21 cellular contexts compared by ENCODE assay signal in the genomic region with DNA sequence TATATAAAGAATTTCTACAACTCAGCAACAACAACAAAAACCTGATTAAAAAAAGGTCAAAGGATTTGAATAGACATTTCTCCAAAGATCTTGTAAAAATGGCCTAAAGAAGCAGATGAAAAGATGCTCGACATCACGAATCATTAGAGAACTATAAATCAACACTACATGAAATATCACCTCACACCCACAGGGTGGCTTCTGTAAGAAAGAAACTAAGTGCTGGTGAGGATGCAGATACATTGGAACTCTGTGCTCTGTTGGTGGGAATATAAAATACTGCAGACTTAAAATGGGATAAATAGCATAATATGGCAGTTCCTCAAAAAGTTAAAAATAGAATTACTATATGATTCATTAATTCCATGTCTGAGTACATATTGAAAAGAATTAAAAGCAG. TPM values are rescaled to one million over a fixed set of nuclear protein-coding genes. Genes with fewer than 3 reads are reported as not detected.
DNase-seq lines count a peak whose midpoint lies in the region; ATAC-seq and TF ChIP-seq lines count a peak whose summit lies in the region.
"Had no signal": no experiment of that assay in that cellular context is flagged by ENCODE, and none has a peak within 500 bp of the region (broad histone marks: within the 10 kb centered on the region; RNA-seq: fewer than 3 reads in every experiment).

No MANE protein-coding gene starts in this region.

- TF ChIP-seq CTCF in RWPE2 (IDR thresholded peaks at IDR 0.05; ENCODE audit: poor library complexity, severe bottlenecking) = peak; percentile 15
- TF ChIP-seq CTCF in osteoblast (IDR thresholded peaks at IDR 0.05; ENCODE audit: extremely low read depth, low read depth, low read length) = peak; percentile 9

- H3K4me3 ChIP-seq in RWPE2 (ENCODE audit: severe bottlenecking) = no peak overlapping the region
- no peak overlapping the region for H3K4me3 ChIP-seq in osteoblast (ENCODE audit: insufficient read depth, low read length)

- no peaks in the 10 kb centered on the region for H3K27me3 ChIP-seq in RWPE2 (ENCODE audit: insufficient read depth, poor library complexity, severe bottlenecking)
- peaks cover 3% of the 10 kb centered on the region for H3K27me3 ChIP-seq in osteoblast (ENCODE audit: insufficient read depth, low read length)

- no peaks in the 10 kb centered on the region for H3K79me2 ChIP-seq in osteoblast (ENCODE audit: insufficient read depth, low read length)

- no peaks in the 10 kb centered on the region for H4K20me1 ChIP-seq in osteoblast (ENCODE audit: insufficient read depth, low read length)

- ATAC-seq in RWPE2 (ENCODE audit: low read depth) = peak; percentile 53; the same call in 2 of the 3 replicates

- H3K27ac ChIP-seq in RWPE2 (ENCODE audit: poor library complexity, severe bottlenecking) = no peak overlapping the region
- no peak overlapping the region for H3K27ac ChIP-seq in osteoblast (ENCODE audit: low read depth, low read length)
- H3K27ac ChIP-seq: 22Rv1, HL-60 had no signal

- DNase-seq in DMS53 (lab: John Stamatoyannopoulos, UW) (peak; percentile 37), DMS53 treated with DMSO at 0.1 percent for 48 hours (lab: John Stamatoyannopoulos, UW; ENCODE audit: unreplicated experiment) (no peak), NCI-H69 (lab: John Stamatoyannopoulos, UW) (peak; percentile 16), RWPE2 (ENCODE audit: low spot score) (no peak), osteoblast (ENCODE audit: insufficient read length, low spot score, missing footprints) (no peak), NCI-H1930 (lab: John Stamatoyannopoulos, UW) (no peak), hypothalamus (lab: John Stamatoyannopoulos, UW) (no peak), amniotic stem cell (lab: John Stamatoyannopoulos, UW) (no peak)
- DNase-seq: CD4-positive, CD25-positive, alpha-beta regulatory T cell; COR-L47; DMS 273 treated with DMSO at 0.1 percent for 48 hours; GF-D8; H7; MM.1S; NCI-H1092 treated with DMSO at 0.1 percent for 48 hours; NCI-H2081 treated with DMSO at 0.1 percent for 48 hours; NCI-H2227 treated with DMSO at 0.1 percent for 48 hours; NCI-H510A treated with DMSO at 0.1 percent for 48 hours; SIG-M5 had no signal

- no peaks in the 10 kb centered on the region for H3K4me1 ChIP-seq in RWPE2 (ENCODE audit: insufficient read depth, poor library complexity, severe bottlenecking)
- H3K4me1 ChIP-seq in osteoblast (ENCODE audit: insufficient read depth, low read length) = no peaks in the 10 kb centered on the region

- no peak overlapping the region for H2AFZ ChIP-seq in osteoblast (ENCODE audit: low read length)

- H3K4me2 ChIP-seq in osteoblast (ENCODE audit: insufficient read depth, low read length) = no peak overlapping the region

- H3K36me3 ChIP-seq in RWPE2 (ENCODE audit: low read depth) = no peaks in the 10 kb centered on the region
- no peaks in the 10 kb centered on the region for H3K36me3 ChIP-seq in osteoblast (ENCODE audit: insufficient read depth, low read length)

- H3K9me3 ChIP-seq in RWPE2 (ENCODE audit: severe bottlenecking) (no peaks in the 10 kb centered on the region), osteoblast (ENCODE audit: low read depth, low read length) (no peaks in the 10 kb centered on the region)

RNA-seq across cellular contexts. Expression of a gene that starts 38.3 kb away (rescaled TPM):
- total RNA-seq in osteoblast = 30.0 and 35.1 TPM in 2 replicates

Comparison
In these comparisons a context has a peak if more than half of its experiments do, and no peak if none do; other contexts are left out.
1. DNase-seq: peak in DMS53 (single experiment) and NCI-H69 (single experiment); none in DMS53 treated with DMSO at 0.1 percent for 48 hours (single experiment), RWPE2 (single experiment), osteoblast (single experiment), NCI-H1930 (0 of 2), hypothalamus (0 of 51) and amniotic stem cell (single experiment).